ENCODE assay signal across 9 cellular contexts in the genomic region with DNA sequence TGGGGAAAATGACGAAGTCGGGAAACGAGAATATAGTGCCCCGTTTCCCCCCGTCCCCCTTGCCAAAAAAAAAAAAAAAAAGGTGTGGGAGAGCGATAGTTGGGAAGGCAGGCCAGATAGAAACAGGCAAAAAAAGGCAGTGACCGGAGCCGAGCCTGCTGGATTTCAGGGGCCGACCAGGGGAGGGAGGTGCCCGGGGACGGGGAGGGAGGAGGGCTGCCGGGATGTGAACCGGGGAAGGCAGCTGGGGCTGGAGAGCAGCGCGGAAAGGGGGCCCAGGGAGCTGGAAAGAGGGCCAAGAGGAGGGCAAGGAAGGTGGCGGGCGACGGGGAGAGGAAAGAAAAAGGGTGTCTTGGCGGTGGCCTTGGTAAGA. TPM values are rescaled to one million over a fixed set of nuclear protein-coding genes. Genes with fewer than 3 reads are reported as not detected.
DNase-seq lines count a peak whose midpoint lies in the region; ATAC-seq lines count a peak whose summit lies in the region.
"Had no signal": no experiment of that assay in that cellular context is flagged by ENCODE, and none has a peak within 500 bp of the region (broad histone marks: within the 10 kb centered on the region; RNA-seq: fewer than 3 reads in every experiment).

No MANE protein-coding gene starts in this region.

- H3K4me1 ChIP-seq in HAP-1 (peaks cover 33% of the 10 kb centered on the region), right cardiac atrium (ENCODE audit: control insufficient read depth, insufficient read depth, low read length) (no peaks in the 10 kb centered on the region), rectal smooth muscle tissue (ENCODE audit: control insufficient read depth, insufficient read depth, low read length) (peaks cover 4% of the 10 kb centered on the region)

- no peaks in the 10 kb centered on the region for H3K9me3 ChIP-seq in HAP-1
- H3K9me3 ChIP-seq in right cardiac atrium (ENCODE audit: control insufficient read depth, low read length): no peaks in the 10 kb centered on the region

- peak overlapping the region; percentile 57 for H3K4me3 ChIP-seq in HAP-1
- H3K4me3 ChIP-seq in right cardiac atrium (ENCODE audit: low read length): peak overlapping the region; percentile 41
- H3K4me3 ChIP-seq in rectal smooth muscle tissue (ENCODE audit: low read length): peak overlapping the region; percentile 65

- H3K36me3 ChIP-seq in HAP-1 (replicated peaks) (no peaks in the 10 kb centered on the region), rectal smooth muscle tissue (ENCODE audit: control insufficient read depth, insufficient read depth, low read length) (no peaks in the 10 kb centered on the region)

- H3K9ac ChIP-seq in rectal smooth muscle tissue (ENCODE audit: low read length): no peak overlapping the region

- in situ Hi-C loops in HAP-1 (cut with MboI; ENCODE audit: low sequenced_read_pairs): loop anchor here (25.0 kb wide), 2 partner anchors 487 to 613 kb away; a partner anchor contains a TSS

- H3K27ac ChIP-seq in right cardiac atrium (ENCODE audit: low read length) (no peak overlapping the region), rectal smooth muscle tissue (ENCODE audit: low read depth, low read length) (no peak overlapping the region)

- WGBS in right cardiac atrium: 1% methylated on average over 19 of the region's 19 CpGs

- intact Hi-C loops in right cardiac atrium (cut with DNase I): no loop called here

- H3K27me3 ChIP-seq in HAP-1 (ENCODE audit: low read depth) (no peaks in the 10 kb centered on the region), right cardiac atrium (ENCODE audit: control insufficient read depth, insufficient read depth) (peaks cover 2% of the 10 kb centered on the region), rectal smooth muscle tissue (ENCODE audit: control insufficient read depth, insufficient read depth, low read length) (peaks cover 3% of the 10 kb centered on the region)

- DNase-seq in HAP-1 (ENCODE audit: low spot score in 2 of 2) (peak; percentile 5 to 63), right cardiac atrium (peak in 2 of 3 donors; percentile 41 to 65), kidney glomerular epithelial cell (lab: John Stamatoyannopoulos, UW) (no peak), NCI-H1436 (lab: John Stamatoyannopoulos, UW) (no peak), SHP77 treated with DMSO at 0.1 percent for 48 hours (lab: John Stamatoyannopoulos, UW) (no peak)
- DNase-seq in activated CD8-positive, alpha-beta memory T cell treated with anti-CD3 and anti-CD28 coated beads for 24 hours: peak; percentile 72

- ATAC-seq in right cardiac atrium (peak; percentile 36 to 57), GM21447 (IDR thresholded peaks at IDR 0.05; ENCODE audit: unreplicated experiment) (no peak)

RNA-seq across cellular contexts. Expression of a gene that starts 0.8 kb away (rescaled TPM):
- total RNA-seq in right cardiac atrium: under 1 TPM in 3 of 4 donors, not detected in 1; 0.14 to 0.15 (median 0.14) TPM
- polyA plus RNA-seq in right cardiac atrium: 0.05 TPM
- total RNA-seq: endothelial cell of umbilical vein had no signal

Comparison
In these comparisons a context has a peak if more than half of its experiments do, and no peak if none do; other contexts are left out.
1. DNase-seq: peak in HAP-1 (2 of 2), activated CD8-positive, alpha-beta memory T cell treated with anti-CD3 and anti-CD28 coated beads for 24 hours (single experiment) and right cardiac atrium (2 of 3); none in kidney glomerular epithelial cell (single experiment), NCI-H1436 (single experiment) and SHP77 treated with DMSO at 0.1 percent for 48 hours (single experiment).
2. Peak in every context shown above with its lines, with median percentiles within 50 percentile points of each other: H3K4me3 ChIP-seq.